ENCODE assay signal across 20 cellular contexts in the genomic region with DNA sequence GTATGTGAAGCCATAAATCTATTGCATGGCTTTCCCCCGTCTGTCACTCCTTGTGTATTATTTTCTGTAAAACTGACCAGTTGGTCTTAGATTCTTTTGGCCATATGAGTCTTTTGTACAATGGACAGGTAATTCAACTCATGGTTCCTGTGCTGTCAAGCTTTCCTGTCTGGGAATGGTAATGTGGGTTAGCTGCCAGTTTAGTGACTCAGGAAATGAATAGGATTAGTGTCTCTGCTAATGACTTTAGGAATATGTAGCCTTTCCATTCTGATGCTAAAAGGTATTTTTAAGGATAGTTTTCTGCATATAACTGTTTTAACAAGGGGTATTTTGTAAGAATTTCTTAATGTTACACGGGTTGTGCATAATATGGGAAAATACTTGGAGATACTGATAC.
A peak's percentile ranks its signal among the peaks of the same experiment; 100 is the strongest.
DNase-seq lines count a peak whose midpoint lies in the region; ATAC-seq, FAIRE-seq and TF ChIP-seq lines count a peak whose summit lies in the region.
"Had no signal": no experiment of that assay in that cellular context is flagged by ENCODE, and none has a peak within 500 bp of the region (broad histone marks: within the 10 kb centered on the region; RNA-seq: fewer than 3 reads in every experiment).

No MANE protein-coding gene starts in this region.

- TF ChIP-seq CTCF in SK-N-SH (IDR thresholded peaks at IDR 0.05) = no peak

- H3K4me2 ChIP-seq in SK-N-SH = no peak overlapping the region

- H3K27me3 ChIP-seq in SK-N-SH (ENCODE audit: insufficient read depth) = no peaks in the 10 kb centered on the region

- H3K27ac ChIP-seq in SK-N-SH (ENCODE audit: low read depth in 2 of 2, low read length in 1 of 2) = peak overlapping the region; percentile 35 to 93; a peak in 3 of 4 replicates
- H3K27ac ChIP-seq: C4-2B, SK-N-MC had no signal

- H3K4me1 Mint-ChIP-seq in activated naive CD4-positive, alpha-beta T cell treated with anti-CD3 and anti-CD28 coated beads for 36 hours (ENCODE audit: low read depth) = no peaks in the 10 kb centered on the region
- H3K4me1 Mint-ChIP-seq: IgD-negative memory B cell had no signal

- no peaks in the 10 kb centered on the region for H4K20me1 ChIP-seq in SK-N-SH (ENCODE audit: insufficient read depth)

- no peaks in the 10 kb centered on the region for H3K9me3 ChIP-seq in SK-N-SH

- H2AFZ ChIP-seq in SK-N-SH (ENCODE audit: low read depth) = no peak overlapping the region

- H3K36me3 ChIP-seq in SK-N-SH (replicated peaks in 1 of 2; ENCODE audit: control insufficient read depth in 1 of 2, insufficient read depth in 2 of 2, low read length in 1 of 2) = peaks cover 31 to 43% of the 10 kb centered on the region in 2 experiments

- no peak overlapping the region for H3K9ac ChIP-seq in SK-N-SH

- no peak for TF ChIP-seq EP300 in SK-N-SH (IDR thresholded peaks at IDR 0.05; ENCODE audit: borderline replicate concordance in 1 of 2, low read depth in 1 of 2, low read length in 1 of 2)

- peak; percentile 43 for ATAC-seq in esophagus mucosa
- no peak for ATAC-seq in HG03439 (IDR thresholded peaks at IDR 0.05; ENCODE audit: unreplicated experiment)
- ATAC-seq: Right ventricle myocardium inferior had no signal

- peaks cover 2% of the 10 kb centered on the region for H3K36me3 Mint-ChIP-seq in activated naive CD4-positive, alpha-beta T cell treated with anti-CD3 and anti-CD28 coated beads for 36 hours (ENCODE audit: low read depth)

- peaks cover 8 to 23% of the 10 kb centered on the region in 2 experiments for H3K4me1 ChIP-seq in SK-N-SH (ENCODE audit: control insufficient read depth in 1 of 2, insufficient read depth in 2 of 2, low read depth in 1 of 2, low read length in 1 of 2)

- H3K27me3 Mint-ChIP-seq in activated naive CD4-positive, alpha-beta T cell treated with anti-CD3 and anti-CD28 coated beads for 36 hours (ENCODE audit: low read depth) = no peaks in the 10 kb centered on the region
- H3K27me3 Mint-ChIP-seq: IgD-negative memory B cell had no signal

- intact Hi-C loops in activated naive CD4-positive, alpha-beta T cell treated with anti-CD3 and anti-CD28 coated beads for 36 hours (cut with micrococcal nuclease) = no loop called here

- WGBS in SK-N-SH (ENCODE audit: low lambda C conversion rate) = 60% methylated on average over 2 of the region's 2 CpGs

- peaks cover 76% of the 10 kb centered on the region for H3K79me2 ChIP-seq in SK-N-SH (ENCODE audit: insufficient read depth)

- CTCF ChIA-PET in SK-N-SH (lab: Yijun Ruan, JAX) = interaction anchor here (1.5 to 1.7 kb wide), 2 partner anchors 15 to 521 kb away, joined by 5 to 7 read pairs; no protein-coding TSS in a partner anchor
- CTCF ChIA-PET in activated naive CD4-positive, alpha-beta T cell treated with anti-CD3 and anti-CD28 coated beads for 36 hours (lab: Charles Lee) = no interaction called here

- in situ Hi-C loops in G401 (cut with HindIII; ENCODE audit: low sequenced_read_pairs) = no loop called here

- no peaks in the 10 kb centered on the region for H3K9me2 ChIP-seq in SK-N-SH

- H3K27ac Mint-ChIP-seq in activated naive CD4-positive, alpha-beta T cell treated with anti-CD3 and anti-CD28 coated beads for 36 hours = no peak overlapping the region

- no peak for TF ChIP-seq RAD21 in SK-N-SH (IDR thresholded peaks at IDR 0.05; ENCODE audit: low read length)

- no peak overlapping the region for H3K4me3 ChIP-seq in SK-N-SH (ENCODE audit: low read depth in 2 of 2, low read length in 1 of 2)
- H3K4me3 ChIP-seq: SK-N-MC had no signal

- POLR2A ChIA-PET in SK-N-SH (lab: Yijun Ruan, JAX) = no interaction called here

- FAIRE-seq in H54 (lab: Jason Lieb, UNC) = peak; percentile 90
- FAIRE-seq: A204.1 had no signal

- H3K9me3 Mint-ChIP-seq in activated naive CD4-positive, alpha-beta T cell treated with anti-CD3 and anti-CD28 coated beads for 36 hours = no peaks in the 10 kb centered on the region
- H3K9me3 Mint-ChIP-seq: IgD-negative memory B cell had no signal

- H3K4me3 Mint-ChIP-seq in activated naive CD4-positive, alpha-beta T cell treated with anti-CD3 and anti-CD28 coated beads for 36 hours = no peak overlapping the region
- H3K4me3 Mint-ChIP-seq: IgD-negative memory B cell had no signal

- peak; percentile 50 for DNase-seq in A172 (ENCODE audit: low spot score)
- DNase-seq in H54 (ENCODE audit: insufficient read length, low spot score) = no peak
- DNase-seq in SK-N-SH = no peak
- DNase-seq in activated naive CD4-positive, alpha-beta T cell treated with anti-CD3 and anti-CD28 coated beads for 36 hours = no peak
- DNase-seq in inferior parietal cortex (ENCODE audit: extremely low spot score) = no peak
- no peak for DNase-seq in G401 (ENCODE audit: low spot score)
- DNase-seq: COR-L47, DMS53, GDM1, GOT3, NCI-H1436, NCI-H2081, NCI-H524 treated with DMSO at 0.1 percent for 48 hours had no signal

- no peak for TF ChIP-seq POLR2A in H54 (IDR thresholded peaks at IDR 0.05; ENCODE audit: low read depth, low read length)

- peaks cover 41% of the 10 kb centered on the region for H3F3A ChIP-seq in SK-N-SH (replicated peaks; ENCODE audit: insufficient read depth)

TF ChIP-seq in SK-N-SH, 30 proteins besides CTCF, POLR2A, EP300 and RAD21:
- TF ChIP-seq FOSL2 (IDR thresholded peaks at IDR 0.05; ENCODE audit: borderline replicate concordance, low read depth) = peak; percentile 27; the same call in 1 of the 2 replicates
- no peak for TF ChIP-seq SIN3A (IDR thresholded peaks at IDR 0.05; ENCODE audit: borderline replicate concordance, low read depth, low read length)
- peak; percentile 29; the same call in 1 of the 2 replicates for TF ChIP-seq TCF12 (IDR thresholded peaks at IDR 0.05)
- TF ChIP-seq, protein P1, sequence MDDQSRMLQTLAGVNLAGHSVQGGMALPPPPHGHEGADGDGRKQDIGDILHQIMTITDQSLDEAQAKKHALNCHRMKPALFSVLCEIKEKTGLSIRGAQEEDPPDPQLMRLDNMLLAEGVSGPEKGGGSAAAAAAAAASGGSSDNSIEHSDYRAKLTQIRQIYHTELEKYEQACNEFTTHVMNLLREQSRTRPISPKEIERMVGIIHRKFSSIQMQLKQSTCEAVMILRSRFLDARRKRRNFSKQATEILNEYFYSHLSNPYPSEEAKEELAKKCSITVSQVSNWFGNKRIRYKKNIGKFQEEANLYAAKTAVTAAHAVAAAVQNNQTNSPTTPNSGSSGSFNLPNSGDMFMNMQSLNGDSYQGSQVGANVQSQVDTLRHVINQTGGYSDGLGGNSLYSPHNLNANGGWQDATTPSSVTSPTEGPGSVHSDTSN (IDR thresholded peaks at IDR 0.05) = 0 out of 2 replicates have a peak, but pooled peaks have one; percentile 42
